In the genomic region with DNA sequence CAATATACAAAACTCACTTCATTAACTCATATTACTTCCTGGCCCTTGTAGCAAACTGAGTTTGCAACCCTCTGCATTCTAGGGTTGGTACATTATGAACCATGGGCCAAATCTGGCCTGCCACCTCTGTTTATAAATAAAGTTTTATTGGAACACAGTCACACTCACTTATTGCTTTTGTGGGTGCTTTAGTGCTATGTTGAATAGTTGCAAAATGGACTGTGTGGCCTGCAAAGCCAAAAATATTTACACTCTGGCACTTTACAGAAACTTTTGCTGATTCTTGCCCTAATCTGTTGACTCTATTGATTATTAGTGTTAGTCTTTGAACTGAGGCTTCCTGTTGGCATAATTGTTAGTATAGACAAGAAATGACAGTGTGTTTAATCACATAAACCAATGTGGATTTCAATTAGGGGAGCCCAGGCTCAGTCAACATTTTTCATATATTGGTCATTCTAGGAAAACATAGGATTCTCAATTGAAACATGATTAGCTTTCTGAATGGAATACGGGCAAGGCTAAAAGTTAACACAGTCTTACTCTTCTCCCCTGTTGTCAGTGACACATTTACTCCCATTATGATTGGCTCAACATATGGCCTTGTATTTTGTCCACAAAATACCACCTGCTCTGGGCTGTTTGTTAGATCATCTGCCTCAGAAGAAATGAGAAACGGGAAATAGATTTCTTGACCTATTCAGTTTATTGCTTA, we compare ENCODE assay signal across 24 cellular contexts.
"Had no signal": no experiment of that assay in that cellular context is flagged by ENCODE, and none has a peak within 500 bp of the region (broad histone marks: within the 10 kb centered on the region; RNA-seq: fewer than 3 reads in every experiment).

No MANE protein-coding gene starts in this region.

- H3K4me1 ChIP-seq: left ventricle myocardium inferior, lower lobe of right lung, parathyroid adenoma, suprapubic skin, transverse colon, upper lobe of right lung, uterus had no signal

- DNase-seq: dorsolateral prefrontal cortex; effector CD4-positive, alpha-beta T cell; hypothalamus; immature natural killer cell; islet precursor cell; kidney glomerular epithelial cell; left colon; left ventricle myocardium inferior; lower lobe of right lung; mucosa of descending colon; naive B cell; stimulated activated CD4-positive, alpha-beta T cell treated with anti-CD3 and anti-CD28 coated beads, Interleukin-12 subunit alpha, Interleukin-12 subunit beta, amount 100 ng/mL, for 4 hours; stimulated activated CD4-positive, alpha-beta T cell treated with anti-CD3 and anti-CD28 coated beads, Interleukin-1b, Interleukin-23, amount 100 ng/mL, for 48 hours; stimulated activated CD4-positive, alpha-beta T cell treated with anti-CD3 and anti-CD28 coated beads, Interleukin-4, amount 100 ng/mL, for 1 hour; stimulated activated CD8-positive, alpha-beta memory T cell treated with anti-CD3 and anti-CD28 coated beads, Interleukin-4, amount 100 ng/mL, for 48 hours; stimulated activated naive CD4-positive, alpha-beta T cell; stimulated activated naive CD8-positive, alpha-beta T cell treated with anti-CD3 and anti-CD28 coated beads, Interleukin-15, amount 100 ng/mL, for 72 hours; transverse colon; upper lobe of right lung; uterus had no signal

- H3K27ac ChIP-seq: dorsolateral prefrontal cortex, left ventricle myocardium inferior, lower lobe of right lung, neutrophil, parathyroid adenoma, suprapubic skin, transverse colon, upper lobe of right lung, uterus had no signal

- H3K9ac ChIP-seq: parathyroid adenoma had no signal

- H3K27me3 ChIP-seq: neutrophil, suprapubic skin, transverse colon, upper lobe of right lung, uterus had no signal

- H3K4me3 ChIP-seq: dorsolateral prefrontal cortex, left ventricle myocardium inferior, lower lobe of right lung, mucosa of descending colon, smooth muscle cell, suprapubic skin, transverse colon, upper lobe of right lung, uterus had no signal

- H3K36me3 ChIP-seq: left ventricle myocardium inferior, lower lobe of right lung, neutrophil, suprapubic skin, transverse colon, upper lobe of right lung, uterus had no signal

- H3K9me3 ChIP-seq: lower lobe of right lung, mucosa of descending colon, neutrophil, suprapubic skin, transverse colon, upper lobe of right lung, uterus had no signal
